In genomic region chr2:234564719-234565118, GRCh38 we compare ENCODE assay signal across 10 cellular contexts.
DNase-seq lines count a peak whose midpoint lies in the region; ATAC-seq and TF ChIP-seq lines count a peak whose summit lies in the region.
"Had no signal": no experiment of that assay in that cellular context is flagged by ENCODE, and none has a peak within 500 bp of the region (broad histone marks: within the 10 kb centered on the region; RNA-seq: fewer than 3 reads in every experiment).

No MANE protein-coding gene starts in this region.

- no peaks in the 10 kb centered on the region for H3K9me3 ChIP-seq in esophagus muscularis mucosa
- H3K9me3 ChIP-seq: adrenal gland had no signal

- no peak for ATAC-seq in HG02970 (IDR thresholded peaks at IDR 0.05; ENCODE audit: low FRiP score, unreplicated experiment)
- no peak for ATAC-seq in HG02610 (IDR thresholded peaks at IDR 0.05; ENCODE audit: unreplicated experiment)

- no peak for TF ChIP-seq POLR2A in esophagus muscularis mucosa (IDR thresholded peaks at IDR 0.05; ENCODE audit: low read depth)

- peak overlapping the region; percentile 50 for H3K27ac Mint-ChIP-seq in progenitor cell of endocrine pancreas

- peaks cover 4% of the 10 kb centered on the region for H3K36me3 Mint-ChIP-seq in progenitor cell of endocrine pancreas (ENCODE audit: insufficient read depth)

- no peak overlapping the region for H3K4me3 ChIP-seq in esophagus muscularis mucosa
- H3K4me3 ChIP-seq: adrenal gland had no signal

- TF ChIP-seq CTCF in progenitor cell of endocrine pancreas (IDR thresholded peaks at IDR 0.05; ENCODE audit: unreplicated experiment): no peak
- TF ChIP-seq CTCF in esophagus muscularis mucosa (IDR thresholded peaks at IDR 0.05): no peak

- no peak overlapping the region for H3K4me3 Mint-ChIP-seq in progenitor cell of endocrine pancreas (ENCODE audit: low read depth)

- H3K27me3 Mint-ChIP-seq in progenitor cell of endocrine pancreas: peaks cover under 1% of the 10 kb centered on the region

- DNase-seq in GM04504 (ENCODE audit: low read depth) (peak; percentile 52), NCI-H2227 (lab: John Stamatoyannopoulos, UW; ENCODE audit: unreplicated experiment) (peak; percentile 91), dedifferentiated amniotic fluid mesenchymal stem cell (ENCODE audit: extremely low spot score) (peak; percentile 48), progenitor cell of endocrine pancreas (ENCODE audit: low spot score, unreplicated experiment) (no peak), cortex of kidney (lab: John Stamatoyannopoulos, UW) (no peak), esophagus muscularis mucosa (ENCODE audit: extremely low spot score) (no peak)
- DNase-seq: adrenal gland, MV-4-11 had no signal

- WGBS in esophagus muscularis mucosa: 23% methylated on average over 2 of the region's 2 CpGs

- no peak for TF ChIP-seq EP300 in esophagus muscularis mucosa (IDR thresholded peaks at IDR 0.05)

- H3K27me3 ChIP-seq in esophagus muscularis mucosa: peaks cover 0 to 9% (median 0%) of the 10 kb centered on the region in 4 donors
- H3K27me3 ChIP-seq: adrenal gland had no signal

- peaks cover 10% of the 10 kb centered on the region for H3K9me3 Mint-ChIP-seq in progenitor cell of endocrine pancreas (ENCODE audit: low read depth)

- no peaks in the 10 kb centered on the region for H3K4me1 ChIP-seq in esophagus muscularis mucosa

- no peaks in the 10 kb centered on the region for H3K4me1 Mint-ChIP-seq in progenitor cell of endocrine pancreas (ENCODE audit: low read depth)

- H3K36me3 ChIP-seq in esophagus muscularis mucosa: no peaks in the 10 kb centered on the region
- H3K36me3 ChIP-seq: adrenal gland had no signal

- H3K27ac ChIP-seq in esophagus muscularis mucosa (replicated peaks in 1 of 4): no peak overlapping the region
- H3K27ac ChIP-seq: adrenal gland had no signal

- intact Hi-C loops in esophagus muscularis mucosa (cut with DNase I): no loop called here

Comparison
In these comparisons a context has a peak if more than half of its experiments do, and no peak if none do; other contexts are left out.
1. DNase-seq: peak in GM04504 (single experiment), NCI-H2227 (single experiment) and dedifferentiated amniotic fluid mesenchymal stem cell (single experiment); none in progenitor cell of endocrine pancreas (single experiment), cortex of kidney (single experiment) and esophagus muscularis mucosa (single experiment).